ENCODE assay signal across 8 cellular contexts in the genomic region with DNA sequence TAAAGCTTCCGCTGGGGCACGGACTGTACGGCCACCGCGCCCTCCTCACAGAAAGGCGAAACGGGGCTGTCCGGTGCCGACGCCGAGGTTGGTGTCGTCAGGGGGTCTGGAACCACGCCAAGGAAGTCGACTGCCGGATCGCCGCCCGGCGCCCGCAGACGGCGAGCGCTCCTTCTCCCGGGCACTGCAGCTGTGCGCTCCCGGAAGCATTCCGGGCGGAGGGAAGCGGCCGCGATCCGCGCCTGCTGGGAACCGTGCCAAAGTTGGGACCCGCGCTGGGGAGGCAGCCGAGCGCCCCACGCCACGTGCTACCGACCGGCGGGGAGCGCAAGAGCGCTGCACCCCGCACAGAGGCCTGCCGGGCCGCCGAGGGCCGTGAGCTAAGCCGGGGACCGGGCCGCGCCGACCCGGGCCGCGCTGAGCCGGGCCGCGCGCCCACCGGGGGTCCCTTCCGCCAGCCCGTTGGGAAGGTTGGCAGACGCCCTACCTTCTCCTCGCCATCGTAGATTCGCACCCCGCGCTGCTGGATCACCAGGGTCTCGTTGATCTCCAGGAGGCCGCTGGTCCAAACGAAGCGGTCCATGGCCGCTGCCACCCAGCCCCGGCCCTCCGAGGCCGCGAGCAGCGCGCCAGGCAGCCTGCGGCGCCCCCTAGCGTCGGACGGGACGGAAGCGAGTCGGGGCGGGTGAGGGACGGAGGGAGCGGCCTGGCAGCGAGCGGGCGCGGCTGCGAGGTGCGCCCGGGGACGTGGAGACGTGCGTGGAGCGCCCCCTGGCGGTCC. TPM values are rescaled to one million over a fixed set of nuclear protein-coding genes. Genes with fewer than 3 reads are reported as not detected.
DNase-seq lines count a peak whose midpoint lies in the region; ATAC-seq, FAIRE-seq and TF ChIP-seq lines count a peak whose summit lies in the region.

A gene with protein sequence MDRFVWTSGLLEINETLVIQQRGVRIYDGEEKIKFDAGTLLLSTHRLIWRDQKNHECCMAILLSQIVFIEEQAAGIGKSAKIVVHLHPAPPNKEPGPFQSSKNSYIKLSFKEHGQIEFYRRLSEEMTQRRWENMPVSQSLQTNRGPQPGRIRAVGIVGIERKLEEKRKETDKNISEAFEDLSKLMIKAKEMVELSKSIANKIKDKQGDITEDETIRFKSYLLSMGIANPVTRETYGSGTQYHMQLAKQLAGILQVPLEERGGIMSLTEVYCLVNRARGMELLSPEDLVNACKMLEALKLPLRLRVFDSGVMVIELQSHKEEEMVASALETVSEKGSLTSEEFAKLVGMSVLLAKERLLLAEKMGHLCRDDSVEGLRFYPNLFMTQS (minus strand): TSS at position 623 of the 781 bp plus-strand sequence. CDS start 40 bp downstream, at position 583.

- TF ChIP-seq CTCF in GM13977 (IDR thresholded peaks at IDR 0.05; ENCODE audit: extremely low read depth, insufficient read depth, missing control alignments) = peak; percentile 100
- TF ChIP-seq CTCF in psoas muscle (IDR thresholded peaks at IDR 0.05) = peak; percentile 100

- no peaks in the 10 kb centered on the region for H3K27me3 ChIP-seq in psoas muscle (ENCODE audit: insufficient read depth in 3 of 3, low read length in 2 of 3)

- peak within 1 kb of the TSS; percentile 91 for H3K4me3 ChIP-seq in psoas muscle

- H3K27me3 Mint-ChIP-seq in T-helper 1 cell treated with Interleukin-12 subunit alpha and Interleukin-12 subunit beta and Interleukin-4 antibody, amounts not matched to agents 30 μg/mL and 1 μg/mL, for 36 hours (ENCODE audit: low read depth) = peaks cover 3% of the 10 kb centered on the region

- peak within 1 kb of the TSS; percentile 99 for H3K27ac ChIP-seq in psoas muscle

- peaks cover 28% of the 10 kb centered on the region for H3K4me1 ChIP-seq in psoas muscle

- intact Hi-C loops in left ventricle myocardium superior (cut with micrococcal nuclease) (no loop called here), psoas muscle (cut with DNase I) (loop anchor here (2.0 to 10.0 kb wide), 6 partner anchors 103 to 445 kb away; a partner anchor contains a TSS)

- peaks cover 4% of the 10 kb centered on the region for H3K36me3 Mint-ChIP-seq in T-helper 1 cell treated with Interleukin-12 subunit alpha and Interleukin-12 subunit beta and Interleukin-4 antibody, amounts not matched to agents 30 μg/mL and 1 μg/mL, for 36 hours (ENCODE audit: low read depth)

- peak; percentile 93 for DNase-seq in GM13977 (ENCODE audit: low spot score)
- DNase-seq in NCI-H1694 (lab: John Stamatoyannopoulos, UW) = peak; percentile 81
- peak; percentile 57 to 99 (median 86) for DNase-seq in amygdala (lab: John Stamatoyannopoulos, UW)
- DNase-seq in left ventricle myocardium superior = peak; percentile 99
- DNase-seq in psoas muscle = peak; percentile 97 to 98
- peak; percentile 88 for DNase-seq in urothelium cell line (ENCODE audit: low spot score)

- H3K36me3 ChIP-seq in psoas muscle (ENCODE audit: insufficient read depth in 1 of 2, low read depth in 1 of 2) = no peaks in the 10 kb centered on the region

- peaks cover 35% of the 10 kb centered on the region for H3K4me1 Mint-ChIP-seq in T-helper 1 cell treated with Interleukin-12 subunit alpha and Interleukin-12 subunit beta and Interleukin-4 antibody, amounts not matched to agents 30 μg/mL and 1 μg/mL, for 36 hours (ENCODE audit: low read depth)

- peak within 1 kb of the TSS; percentile 89 for H3K4me3 Mint-ChIP-seq in T-helper 1 cell treated with Interleukin-12 subunit alpha and Interleukin-12 subunit beta and Interleukin-4 antibody, amounts not matched to agents 30 μg/mL and 1 μg/mL, for 36 hours

- H3K27ac Mint-ChIP-seq in T-helper 1 cell treated with Interleukin-12 subunit alpha and Interleukin-12 subunit beta and Interleukin-4 antibody, amounts not matched to agents 30 μg/mL and 1 μg/mL, for 36 hours = peak within 1 kb of the TSS; percentile 85

- in situ Hi-C loops in GM13977 (cut with MboI; ENCODE audit: low pct_unique_long_range_greater_than_20kb, low sequenced_read_pairs, unreplicated experiment) = no loop called here

- no peaks in the 10 kb centered on the region for H3K9me3 ChIP-seq in psoas muscle

- ATAC-seq in HG02884 (IDR thresholded peaks at IDR 0.05; ENCODE audit: unreplicated experiment) (peak; percentile 63), left ventricle myocardium superior (peak; percentile 91), psoas muscle (peak; percentile 89 to 94 (median 91))

- whole genome bisulfite sequencing in psoas muscle, 3 donors = 0 to 1% (median 0%) methylated on average over 69 to 105 of the region's 105 CpGs

- FAIRE-seq in urothelium cell line (lab: Jason Lieb, UNC) = peak; percentile 79

- H3K9me3 Mint-ChIP-seq in T-helper 1 cell treated with Interleukin-12 subunit alpha and Interleukin-12 subunit beta and Interleukin-4 antibody, amounts not matched to agents 30 μg/mL and 1 μg/mL, for 36 hours = no peaks in the 10 kb centered on the region

RNA-seq across cellular contexts. Expression of the gene that starts here (rescaled TPM):
- 34.7 TPM for total RNA-seq in left ventricle myocardium superior
- total RNA-seq in psoas muscle = 10 to 100 TPM; 28.5 to 35.2 (median 31.3) TPM
- 10 to 100 TPM; 15.5 to 29.2 (median 19.4) TPM for polyA plus RNA-seq in psoas muscle

Comparison
In these comparisons a context has a peak if more than half of its experiments do, and no peak if none do; other contexts are left out.
1. Peak in every context shown above with its lines: DNase-seq, ATAC-seq, H3K4me3 ChIP-seq and H3K27ac ChIP-seq.